ENCODE assay signal across 18 cellular contexts in genomic region chr1:118717893-118718292, GRCh38.
DNase-seq lines count a peak whose midpoint lies in the region; ATAC-seq and TF ChIP-seq lines count a peak whose summit lies in the region.
"Had no signal": no experiment of that assay in that cellular context is flagged by ENCODE, and none has a peak within 500 bp of the region (broad histone marks: within the 10 kb centered on the region; RNA-seq: fewer than 3 reads in every experiment).

No MANE protein-coding gene starts in this region.

- intact Hi-C loops in Right ventricle myocardium superior (cut with DNase I): no loop called here
- intact Hi-C loops in cardiac septum (cut with DNase I): no loop called here
- intact Hi-C loops in right cardiac atrium (cut with DNase I): no loop called here
- intact Hi-C loops in vagina (cut with DNase I): no loop called here

- H4K20me1 ChIP-seq in neural cell (ENCODE audit: insufficient read depth): no peaks in the 10 kb centered on the region

- H3K27me3 ChIP-seq in right cardiac atrium (ENCODE audit: control insufficient read depth, insufficient read depth): no peaks in the 10 kb centered on the region
- H3K27me3 ChIP-seq in neural cell (ENCODE audit: insufficient read depth, low read depth, low read length): no peaks in the 10 kb centered on the region
- H3K27me3 ChIP-seq in vagina: no peaks in the 10 kb centered on the region

- H3K4me2 ChIP-seq in neural cell (ENCODE audit: low read length): no peak overlapping the region
- H3K4me2 ChIP-seq: KMS-11 had no signal

- WGBS in right cardiac atrium: 52% methylated on average over 3 of the region's 3 CpGs

- no peak for TF ChIP-seq RAD21 in neural cell (conservative IDR thresholded peaks at IDR 0.05)

- TF ChIP-seq CTCF in neural cell (IDR thresholded peaks at IDR 0.05; ENCODE audit: poor library complexity, severe bottlenecking): no peak
- no peak for TF ChIP-seq CTCF in vagina (IDR thresholded peaks at IDR 0.05)

- ATAC-seq in Right ventricle myocardium superior (ENCODE audit: poor library complexity) (peak; percentile 95), right cardiac atrium (peak; percentile 54 to 73)

- no peaks in the 10 kb centered on the region for H3K9me3 ChIP-seq in right cardiac atrium (ENCODE audit: control insufficient read depth, low read length)
- no peaks in the 10 kb centered on the region for H3K9me3 ChIP-seq in neural cell (ENCODE audit: low read length)
- no peaks in the 10 kb centered on the region for H3K9me3 ChIP-seq in vagina

- TF ChIP-seq EP300 in neural cell (conservative IDR thresholded peaks at IDR 0.05; ENCODE audit: poor library complexity, severe bottlenecking): peak; percentile 22

- no peaks in the 10 kb centered on the region for H3K79me2 ChIP-seq in neural cell (replicated peaks; ENCODE audit: insufficient read depth, low read length)

- H3K4me1 ChIP-seq in right cardiac atrium (ENCODE audit: control insufficient read depth, insufficient read depth, low read length): no peaks in the 10 kb centered on the region
- H3K4me1 ChIP-seq in vagina: no peaks in the 10 kb centered on the region

- TF ChIP-seq POLR2A in vagina (IDR thresholded peaks at IDR 0.05): no peak

- no peaks in the 10 kb centered on the region for H3K9me2 ChIP-seq in neural cell (ENCODE audit: insufficient read depth, low read length)

- H3K27ac ChIP-seq in right cardiac atrium (ENCODE audit: low read length): no peak overlapping the region
- H3K27ac ChIP-seq in neural cell (ENCODE audit: low read length): no peak overlapping the region
- H3K27ac ChIP-seq in vagina: no peak overlapping the region
- H3K27ac ChIP-seq: KMS-11 had no signal

- H3K9ac ChIP-seq in neural cell (ENCODE audit: low read length): no peak overlapping the region
- H3K9ac ChIP-seq: KMS-11 had no signal

- H3K36me3 ChIP-seq in neural cell (ENCODE audit: insufficient read depth, low read length): no peaks in the 10 kb centered on the region
- H3K36me3 ChIP-seq in vagina: no peaks in the 10 kb centered on the region

- no peaks in the 10 kb centered on the region for H3F3A ChIP-seq in neural cell (ENCODE audit: insufficient read depth, low read length, poor library complexity, severe bottlenecking)

- no peak overlapping the region for H2AFZ ChIP-seq in neural cell (ENCODE audit: low read depth, low read length)

- H3K4me3 ChIP-seq in right cardiac atrium (ENCODE audit: low read length): no peak overlapping the region
- H3K4me3 ChIP-seq in neural cell (ENCODE audit: low read length): no peak overlapping the region
- H3K4me3 ChIP-seq in vagina: no peak overlapping the region

- no peak for DNase-seq in Right ventricle myocardium superior
- DNase-seq in cardiac septum (ENCODE audit: low spot score): no peak
- DNase-seq in NCI-H748 treated with DMSO at 0.1 percent for 48 hours (lab: John Stamatoyannopoulos, UW): peak; percentile 25
- DNase-seq in right cardiac atrium: no peak
- no peak for DNase-seq in vagina (ENCODE audit: extremely low spot score in 2 of 2)
- DNase-seq in NCI-H226: no peak
- no peak for DNase-seq in nucleus accumbens (lab: John Stamatoyannopoulos, UW)
- DNase-seq: CD4-positive, CD25-positive, alpha-beta regulatory T cell; GOT3; HCEC 1CT; IMR-90; NCI-H1105; NCI-H146; NCI-H2029; NCI-H526 treated with DMSO at 0.1 percent for 48 hours; OCI-M1 had no signal

TF ChIP-seq in neural cell, 6 proteins besides CTCF, POLR2A, EP300 and RAD21:
- TF ChIP-seq TAF1 (IDR thresholded peaks at IDR 0.05; ENCODE audit: low read depth): no peak
- no peak for TF ChIP-seq MXI1 (conservative IDR thresholded peaks at IDR 0.05; ENCODE audit: poor library complexity, severe bottlenecking)
- TF ChIP-seq POLR2AphosphoS5 (IDR thresholded peaks at IDR 0.05): peak; percentile 30
